Comparison of ENCODE assay signal across 8 cellular contexts in genomic region chrX:106874075-106874474, GRCh38. TPM values are rescaled to one million over a fixed set of nuclear protein-coding genes. Genes with fewer than 3 reads are reported as not detected.
DNase-seq lines count a peak whose midpoint lies in the region; ATAC-seq and TF ChIP-seq lines count a peak whose summit lies in the region.

No MANE protein-coding gene starts in this region.

- H3K4me1 ChIP-seq in foreskin keratinocyte, result no peaks in the 10 kb centered on the region

- ATAC-seq in foreskin keratinocyte, result no peak
- ATAC-seq in left colon, result no peak
- no peak for ATAC-seq in HG03469 (IDR thresholded peaks at IDR 0.05; ENCODE audit: unreplicated experiment)

- H3K27ac ChIP-seq in foreskin keratinocyte, result no peak overlapping the region

- no peak for DNase-seq in AG04449 (ENCODE audit: low read depth, low spot score)
- DNase-seq in RPMI8226, result peak; percentile 37
- no peak for DNase-seq in foreskin keratinocyte
- DNase-seq in stimulated activated CD4-positive, alpha-beta T cell treated with anti-CD3 and anti-CD28 coated beads, Interleukin-2, amount 100 ng/mL, for 48 hours, result no peak
- DNase-seq in left colon, result no peak
- no peak for DNase-seq in activated naive CD4-positive, alpha-beta T cell (lab: John Stamatoyannopoulos, UW)

- no peaks in the 10 kb centered on the region for H3K27me3 ChIP-seq in foreskin keratinocyte

- POLR2A ChIA-PET in AG04449 (lab: Yijun Ruan, JAX), result no interaction called here

- CTCF ChIA-PET in AG04449 (lab: Yijun Ruan, JAX), result interaction anchor here (0.8 to 3.2 kb wide), 7 partner anchors 9 to 901 kb away, joined by 3 to 15 read pairs (median 3); no protein-coding TSS in a partner anchor

- no peak overlapping the region for H3K4me3 ChIP-seq in AG04449 (ENCODE audit: low read depth, low read length)

- TF ChIP-seq CTCF in AG04449 (IDR thresholded peaks at IDR 0.05; ENCODE audit: insufficient read depth, low read length, missing control alignments), result peak; percentile 18
- TF ChIP-seq CTCF in GM12873 (IDR thresholded peaks at IDR 0.05; ENCODE audit: insufficient read depth, low read depth, low read length, missing control alignments), result peak; percentile 52
- peak; percentile 68 for TF ChIP-seq CTCF in foreskin keratinocyte (conservative IDR thresholded peaks at IDR 0.05)

- intact Hi-C loops in left colon (cut with DNase I, micrococcal nuclease), result no loop called here

RNA-seq across cellular contexts. Expression of gene RIPPLY1, which starts 29.1 kb away (rescaled TPM):
- total RNA-seq in foreskin keratinocyte, result not detected in 2 replicates
- polyA plus RNA-seq in foreskin keratinocyte, result not detected in 2 replicates
- total RNA-seq in left colon, result not detected

RNA-seq across cellular contexts. Expression of gene CLDN2, which starts 46.1 kb away (rescaled TPM):
- not detected in 2 replicates for total RNA-seq in foreskin keratinocyte
- not detected in 2 replicates for polyA plus RNA-seq in foreskin keratinocyte
- under 1 TPM; 0.20 to 0.27 TPM for total RNA-seq in left colon

Comparison
In these comparisons a context has a peak if more than half of its experiments do, and no peak if none do; other contexts are left out.
1. CTCF ChIP-seq: peak in every context shown above with its lines; median percentile 68 in foreskin keratinocyte; 52 in GM12873; 18 in AG04449.